In genomic region chr11:64246624-64246873, GRCh38 we compare ENCODE assay signal across 8 cellular contexts. TPM values are rescaled to one million over a fixed set of nuclear protein-coding genes. Genes with fewer than 3 reads are reported as not detected.
DNase-seq lines count a peak whose midpoint lies in the region; ATAC-seq, FAIRE-seq and TF ChIP-seq lines count a peak whose summit lies in the region.
"Not testable (repeated sequence)": the region's sequence is repeated elsewhere in the genome, so short reads cannot be mapped to it uniquely, and the experiment has no call there.

No MANE protein-coding gene starts in this region.

- H3K4me1 ChIP-seq in BLaER1, result peaks cover 69% of the 10 kb centered on the region
- peaks cover 38% of the 10 kb centered on the region for H3K4me1 ChIP-seq in adipocyte (ENCODE audit: control insufficient read depth, insufficient read depth, low read length)
- H3K4me1 ChIP-seq in small intestine (ENCODE audit: control insufficient read depth in 2 of 2, insufficient read depth in 1 of 2, low read depth in 1 of 2, low read length in 1 of 2), result not testable (repeated sequence)

- H3K4me3 ChIP-seq in BLaER1 (peak overlapping the region; percentile 97), SK-N-MC (peak overlapping the region; percentile 99), adipocyte (ENCODE audit: low read length) (peak overlapping the region; percentile 94), fibroblast of pulmonary artery (replicated peaks; ENCODE audit: low read depth, low read length) (peak overlapping the region; percentile 94), small intestine (ENCODE audit: low read depth in 1 of 2, low read length in 2 of 2) (peak overlapping the region; percentile 68 to 71)

- H3K36me3 ChIP-seq in BLaER1 (peaks cover 24% of the 10 kb centered on the region), adipocyte (ENCODE audit: control insufficient read depth, insufficient read depth, low read length, severe bottlenecking) (peaks cover 14% of the 10 kb centered on the region)
- not testable (repeated sequence) for H3K36me3 ChIP-seq in SK-N-MC (ENCODE audit: insufficient read depth, low read length); small intestine (ENCODE audit: control insufficient read depth in 2 of 2, insufficient read depth in 2 of 2, low read length in 2 of 2)

- not testable (repeated sequence) for DNase-seq in SK-N-MC (ENCODE audit: low read depth, low spot score); adipocyte (ENCODE audit: low read depth); fibroblast of pulmonary artery (ENCODE audit: low read depth); mesothelial cell of epicardium (ENCODE audit: low spot score in 2 of 2, unreplicated experiment in 2 of 2); small intestine

- not testable (repeated sequence) for H3K36me3 Mint-ChIP-seq in mesothelial cell of epicardium

- peak; percentile 9 for ATAC-seq in GM19467 (IDR thresholded peaks at IDR 0.05; ENCODE audit: unreplicated experiment)
- ATAC-seq in HG03175 (IDR thresholded peaks at IDR 0.05; ENCODE audit: unreplicated experiment), result peak; percentile 9

- TF ChIP-seq CTCF in fibroblast of pulmonary artery (IDR thresholded peaks at IDR 0.05; ENCODE audit: low read length, missing control alignments); mesothelial cell of epicardium (IDR thresholded peaks at IDR 0.05; ENCODE audit: unreplicated experiment): not testable (repeated sequence)

- H3K4me3 Mint-ChIP-seq in mesothelial cell of epicardium, result peak overlapping the region; percentile 85

- WGBS in small intestine, 3 donors, result 0 to 2% methylated on average over 25 to 43 of the region's 43 CpGs; no CpG with 5 or more reads in 1 of the 3 donors

- peak overlapping the region; percentile 97; the same call in 1 of the 2 replicates for H3K4me2 ChIP-seq in BLaER1

- not testable (repeated sequence) for H3K27ac Mint-ChIP-seq in mesothelial cell of epicardium

- H3K4me1 Mint-ChIP-seq in mesothelial cell of epicardium, result peaks cover 24% of the 10 kb centered on the region

- H4K20me1 ChIP-seq in BLaER1, result peaks cover 42% of the 10 kb centered on the region

- not testable (repeated sequence) for H3K9me3 ChIP-seq in BLaER1; SK-N-MC (ENCODE audit: low read depth, low read length); adipocyte (ENCODE audit: control insufficient read depth, low read length); small intestine (ENCODE audit: control insufficient read depth, low read depth)

- FAIRE-seq in small intestine (lab: Jason Lieb, UNC), result not testable (repeated sequence)

- not testable (repeated sequence) for H3K9me3 Mint-ChIP-seq in mesothelial cell of epicardium

- peak overlapping the region; percentile 97 for H3K9ac ChIP-seq in BLaER1
- H3K9ac ChIP-seq in SK-N-MC (ENCODE audit: insufficient read length), result not testable (repeated sequence)
- peak overlapping the region; percentile 98 for H3K9ac ChIP-seq in adipocyte (ENCODE audit: low read length)

- peak overlapping the region; percentile 97 for H3K27ac ChIP-seq in BLaER1
- H3K27ac ChIP-seq in SK-N-MC, result not testable (repeated sequence)
- H3K27ac ChIP-seq in small intestine (ENCODE audit: low read depth in 1 of 2, low read length in 1 of 2), result peak overlapping the region; percentile 90 to 97

- not testable (repeated sequence) for H3K27me3 ChIP-seq in BLaER1; adipocyte (replicated peaks; ENCODE audit: control insufficient read depth, insufficient read depth, low read length); small intestine (ENCODE audit: control insufficient read depth in 2 of 2, insufficient read depth in 2 of 2, low read length in 2 of 2)

- H3K27me3 Mint-ChIP-seq in mesothelial cell of epicardium (ENCODE audit: low read depth), result not testable (repeated sequence)

RNA-seq across cellular contexts. Expression of gene PPP1R14B, which starts 0.2 kb away (rescaled TPM):
- total RNA-seq in mesothelial cell of epicardium, result 119 to 131 TPM (median 124 TPM) in 3 replicates
- 100 to 1,000 TPM; 139 to 161 (median 147) TPM for polyA plus RNA-seq in small intestine

RNA-seq across cellular contexts. Expression of gene PLCB3, which starts 4.8 kb away (rescaled TPM):
- total RNA-seq in mesothelial cell of epicardium, result 34.9 to 35.7 TPM (median 35.7 TPM) in 3 replicates
- 100 to 1,000 TPM; 108 to 191 (median 142) TPM for polyA plus RNA-seq in small intestine

RNA-seq across cellular contexts. Expression of gene FKBP2, which starts 5.7 kb away (rescaled TPM):
- total RNA-seq in mesothelial cell of epicardium, result 35.5 to 40.2 TPM (median 36.4 TPM) in 3 replicates
- 100 to 1,000 TPM; 199 to 268 (median 227) TPM for polyA plus RNA-seq in small intestine

RNA-seq across cellular contexts. Expression of gene VEGFB, which starts 12.2 kb away (rescaled TPM):
- 83.2 to 90.1 TPM (median 85.8 TPM) in 3 replicates for total RNA-seq in mesothelial cell of epicardium
- polyA plus RNA-seq in small intestine, result 10 to 100 TPM; 34.8 to 59.7 (median 36.5) TPM

RNA-seq across cellular contexts. Expression of gene DNAJC4, which starts 16.2 kb away (rescaled TPM):
- total RNA-seq in mesothelial cell of epicardium, result 43.6 to 49.4 TPM (median 45.0 TPM) in 3 replicates
- 100 to 1,000 TPM in 2 of 3 donors, 10 to 100 TPM in 1; 50.6 to 164 (median 127) TPM for polyA plus RNA-seq in small intestine
